Comparison of ENCODE assay signal across 21 cellular contexts in genomic region chr16:17603614-17604013, GRCh38.
DNase-seq lines count a peak whose midpoint lies in the region; ATAC-seq and TF ChIP-seq lines count a peak whose summit lies in the region.
"Had no signal": no experiment of that assay in that cellular context is flagged by ENCODE, and none has a peak within 500 bp of the region (broad histone marks: within the 10 kb centered on the region; RNA-seq: fewer than 3 reads in every experiment).

No MANE protein-coding gene starts in this region.

- H3K27me3 ChIP-seq in DND-41 (ENCODE audit: insufficient read depth, low read length, poor library complexity), result no peaks in the 10 kb centered on the region
- H3K27me3 ChIP-seq in HL-60 (ENCODE audit: insufficient read depth, poor library complexity, severe bottlenecking), result no peaks in the 10 kb centered on the region
- peaks cover 0 to 6% (median 0%) of the 10 kb centered on the region in 4 donors for H3K27me3 ChIP-seq in esophagus muscularis mucosa
- H3K27me3 ChIP-seq in right lobe of liver, result no peaks in the 10 kb centered on the region
- H3K27me3 ChIP-seq: BE2C had no signal

- H3K36me3 ChIP-seq in DND-41 (ENCODE audit: insufficient read depth, low read length) (no peaks in the 10 kb centered on the region), esophagus muscularis mucosa (no peaks in the 10 kb centered on the region), right lobe of liver (no peaks in the 10 kb centered on the region)
- H3K36me3 ChIP-seq: BE2C had no signal

- WGBS in esophagus muscularis mucosa, result 67% methylated on average over 1 of the region's 1 CpG
- WGBS in right lobe of liver (ENCODE audit: insufficient coverage, low coverage, low lambda C conversion rate, missing lambda C conversion rate), result 22% methylated on average over 1 of the region's 1 CpG

- H3K36me3 Mint-ChIP-seq in stimulated activated effector memory CD8-positive, alpha-beta T cell treated with anti-CD3 and anti-CD28 coated beads, Interleukin-12 subunit alpha, Interleukin-12 subunit beta, amount 100 ng/mL, for 72 hours, result peaks cover 5% of the 10 kb centered on the region
- H3K36me3 Mint-ChIP-seq: CD4-positive, CD25-positive, alpha-beta regulatory T cell; CD8-positive, alpha-beta memory T cell had no signal

- H3K4me3 ChIP-seq in DND-41 (ENCODE audit: low read depth in 1 of 2, low read length in 2 of 2), result no peak overlapping the region; a peak in 1 of 4 replicates
- H3K4me3 ChIP-seq in HL-60 (replicated peaks; ENCODE audit: insufficient read depth, low read length), result no peak overlapping the region
- no peak overlapping the region for H3K4me3 ChIP-seq in esophagus muscularis mucosa
- no peak overlapping the region for H3K4me3 ChIP-seq in right lobe of liver

- H3K4me1 Mint-ChIP-seq in stimulated activated effector memory CD8-positive, alpha-beta T cell treated with anti-CD3 and anti-CD28 coated beads, Interleukin-12 subunit alpha, Interleukin-12 subunit beta, amount 100 ng/mL, for 72 hours, result peaks cover 25% of the 10 kb centered on the region

- H3K27ac ChIP-seq in DND-41 (ENCODE audit: low read length) (peak overlapping the region; percentile 62), HL-60 (replicated peaks) (peak overlapping the region; percentile 58), esophagus muscularis mucosa (replicated peaks in 1 of 4) (no peak overlapping the region), right lobe of liver (no peak overlapping the region)

- ATAC-seq in DND-41 (ENCODE audit: insufficient read depth, low read depth) (no peak), right lobe of liver (no peak)
- ATAC-seq in stimulated activated effector memory CD8-positive, alpha-beta T cell treated with anti-CD3 and anti-CD28 coated beads, Interleukin-12 subunit alpha, Interleukin-12 subunit beta, amount 100 ng/mL, for 72 hours, result no peak
- ATAC-seq: HCT116, HepG2 had no signal

- H3K9me3 ChIP-seq in DND-41 (ENCODE audit: insufficient read depth, low read length, severe bottlenecking), result no peaks in the 10 kb centered on the region
- peaks cover 0 to 5% (median 1%) of the 10 kb centered on the region in 4 donors for H3K9me3 ChIP-seq in esophagus muscularis mucosa
- peaks cover 0 to 7% (median 0%) of the 10 kb centered on the region in 4 donors for H3K9me3 ChIP-seq in right lobe of liver

- peaks cover 59% of the 10 kb centered on the region for H3K4me1 ChIP-seq in DND-41 (ENCODE audit: insufficient read depth, low read length)
- peaks cover 0 to 7% (median 2%) of the 10 kb centered on the region in 4 donors for H3K4me1 ChIP-seq in esophagus muscularis mucosa
- no peaks in the 10 kb centered on the region for H3K4me1 ChIP-seq in right lobe of liver
- H3K4me1 ChIP-seq: BE2C had no signal

- H3K4me2 ChIP-seq in DND-41 (ENCODE audit: insufficient read depth, low read length), result no peak overlapping the region

- H3K4me3 Mint-ChIP-seq in stimulated activated effector memory CD8-positive, alpha-beta T cell treated with anti-CD3 and anti-CD28 coated beads, Interleukin-12 subunit alpha, Interleukin-12 subunit beta, amount 100 ng/mL, for 72 hours, result no peak overlapping the region
- H3K4me3 Mint-ChIP-seq: CD4-positive, CD25-positive, alpha-beta regulatory T cell; CD8-positive, alpha-beta memory T cell; HFFc6; IgD-negative memory B cell had no signal

- TF ChIP-seq POLR2A in esophagus muscularis mucosa (IDR thresholded peaks at IDR 0.05; ENCODE audit: low read depth), result no peak
- TF ChIP-seq POLR2A in right lobe of liver (IDR thresholded peaks at IDR 0.05), result no peak

- H2AFZ ChIP-seq in DND-41 (ENCODE audit: low read depth, low read length), result peak overlapping the region; percentile 21; the same call in 1 of the 2 replicates

- no peaks in the 10 kb centered on the region for H4K20me1 ChIP-seq in DND-41 (ENCODE audit: insufficient read depth, low read length)

- no peaks in the 10 kb centered on the region for H3K79me2 ChIP-seq in DND-41 (ENCODE audit: insufficient read depth, low read length)

- H3K9ac ChIP-seq in DND-41 (ENCODE audit: low read depth, low read length), result no peak overlapping the region

- DNase-seq in DND-41 (no peak), HL-60 (ENCODE audit: low read depth in 1 of 2, low spot score in 1 of 2) (no peak), esophagus muscularis mucosa (ENCODE audit: extremely low spot score) (peak; percentile 17), retina (no peak), cerebellum (ENCODE audit: low spot score) (no peak), right lobe of liver (no peak)
- no peak for DNase-seq in stimulated activated effector memory CD8-positive, alpha-beta T cell treated with anti-CD3 and anti-CD28 coated beads, Interleukin-12 subunit alpha, Interleukin-12 subunit beta, amount 100 ng/mL, for 72 hours (ENCODE audit: low spot score in 2 of 2)
- DNase-seq: ACHN; BE2C; C1 segment of cervical spinal cord; CD4-positive, CD25-positive, alpha-beta regulatory T cell; CD8-positive, alpha-beta memory T cell; COR-L47; DMS 273 treated with DMSO at 0.1 percent for 48 hours; GDM1; GOT3; H7; HFFc6 had no signal

- peak overlapping the region; percentile 88 for H3K27ac Mint-ChIP-seq in stimulated activated effector memory CD8-positive, alpha-beta T cell treated with anti-CD3 and anti-CD28 coated beads, Interleukin-12 subunit alpha, Interleukin-12 subunit beta, amount 100 ng/mL, for 72 hours
- H3K27ac Mint-ChIP-seq: CD4-positive, CD25-positive, alpha-beta regulatory T cell; HFFc6; IgD-negative memory B cell had no signal

- TF ChIP-seq CTCF in DND-41 (IDR thresholded peaks at IDR 0.05; ENCODE audit: borderline replicate concordance, extremely low read depth, low read length, poor library complexity, severe bottlenecking), result no peak
- TF ChIP-seq CTCF in HL-60 (IDR thresholded peaks at IDR 0.05; ENCODE audit: insufficient read depth, low read length), result no peak
- TF ChIP-seq CTCF in esophagus muscularis mucosa (IDR thresholded peaks at IDR 0.05), result no peak
- no peak for TF ChIP-seq CTCF in right lobe of liver (IDR thresholded peaks at IDR 0.05)

- no peak for TF ChIP-seq EP300 in esophagus muscularis mucosa (IDR thresholded peaks at IDR 0.05)

- intact Hi-C loops in esophagus muscularis mucosa (cut with DNase I), result no loop called here
- intact Hi-C loops in right lobe of liver (cut with DNase I), result no loop called here

- H3K9me3 Mint-ChIP-seq in stimulated activated effector memory CD8-positive, alpha-beta T cell treated with anti-CD3 and anti-CD28 coated beads, Interleukin-12 subunit alpha, Interleukin-12 subunit beta, amount 100 ng/mL, for 72 hours, result peaks cover 3% of the 10 kb centered on the region

Comparison
In these comparisons a context has a peak if more than half of its experiments do, and no peak if none do; other contexts are left out.
1. H3K27ac ChIP-seq: peak in DND-41 (single experiment) and HL-60 (single experiment); none in esophagus muscularis mucosa (0 of 4) and right lobe of liver (0 of 3).